Comparison of ENCODE assay signal across 8 cellular contexts in the genomic region with DNA sequence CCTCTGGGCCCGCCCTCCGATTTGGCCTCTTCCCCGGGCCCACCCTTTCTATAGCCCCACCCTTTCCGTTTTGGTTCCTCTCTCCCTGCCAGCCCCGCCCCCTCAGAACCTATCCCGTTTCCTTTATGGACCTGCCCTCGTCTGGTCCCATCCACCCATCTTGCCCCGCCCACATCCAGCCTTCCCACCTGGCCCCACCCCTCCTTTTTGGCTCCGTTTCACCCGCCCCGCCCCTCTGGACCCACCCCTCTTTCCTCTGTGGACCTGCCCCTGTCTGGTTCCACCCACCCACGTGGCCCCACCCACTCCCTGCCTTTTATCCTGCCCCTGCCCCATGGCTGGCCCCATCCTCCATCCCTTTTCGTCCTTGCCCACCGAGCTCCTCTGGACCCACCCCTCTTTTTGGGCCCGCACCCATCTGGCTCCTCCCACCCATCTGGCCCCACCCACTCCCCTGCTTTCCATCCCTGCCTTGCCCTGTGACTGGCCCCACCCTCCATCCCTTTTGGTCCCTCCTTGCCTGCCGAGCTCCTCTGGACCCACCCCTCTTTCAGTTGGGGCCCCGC.
DNase-seq lines count a peak whose midpoint lies in the region; ATAC-seq and TF ChIP-seq lines count a peak whose summit lies in the region.

No MANE protein-coding gene starts in this region.

- H3K4me1 Mint-ChIP-seq in Calu3 (ENCODE audit: low read depth, unreplicated experiment) = peaks cover 6% of the 10 kb centered on the region

- peaks cover 4% of the 10 kb centered on the region for H3K36me3 Mint-ChIP-seq in Calu3 (ENCODE audit: insufficient read depth, unreplicated experiment)

- H3K4me3 Mint-ChIP-seq in Calu3 (ENCODE audit: low read depth, unreplicated experiment) = no peak overlapping the region

- H3K27me3 ChIP-seq in right cardiac atrium (ENCODE audit: control insufficient read depth, insufficient read depth) = no peaks in the 10 kb centered on the region

- H3K27ac ChIP-seq in right cardiac atrium (ENCODE audit: low read length) = no peak overlapping the region

- CTCF ChIA-PET in Calu3 (lab: Charles Lee) = no interaction called here

- ATAC-seq in right cardiac atrium (peak; percentile 77 to 83), GM19463 (IDR thresholded peaks at IDR 0.05; ENCODE audit: unreplicated experiment) (no peak)

- no peak overlapping the region for H3K27ac Mint-ChIP-seq in Calu3 (ENCODE audit: unreplicated experiment)

- no peaks in the 10 kb centered on the region for H3K9me3 ChIP-seq in right cardiac atrium (ENCODE audit: control insufficient read depth, low read length)

- DNase-seq in Calu3 = peak; percentile 3
- DNase-seq in NCI-H2227 treated with DMSO at 0.1 percent for 48 hours (lab: John Stamatoyannopoulos, UW) = peak; percentile 85
- peak; percentile 83 for DNase-seq in activated CD8-positive, alpha-beta memory T cell treated with anti-CD3 and anti-CD28 coated beads, Interleukin-2, amount 50 U/mL, for 48 hours
- DNase-seq in right cardiac atrium = peak; percentile 86 to 91 (median 88)
- DNase-seq in stimulated activated CD8-positive, alpha-beta memory T cell treated with anti-CD3 and anti-CD28 coated beads, Interleukin-15, amount 100 ng/mL, for 1 hour (ENCODE audit: low read depth) = peak; percentile 13
- DNase-seq in GF-D8 (lab: John Stamatoyannopoulos, UW) = no peak
- DNase-seq in globus pallidus (ENCODE audit: low spot score) = no peak

- no TSS peak for BruUV-seq in Calu3 (replicated peaks; lab: Mats Ljungman, UMichigan)

- intact Hi-C loops in Calu3 (cut with micrococcal nuclease; ENCODE audit: unreplicated experiment) (no loop called here), right cardiac atrium (cut with DNase I) (no loop called here)

- peaks cover 37% of the 10 kb centered on the region for H3K27me3 Mint-ChIP-seq in Calu3 (ENCODE audit: unreplicated experiment)

- WGBS in right cardiac atrium = 2% methylated on average over 17 of the region's 17 CpGs

- H3K4me1 ChIP-seq in right cardiac atrium (ENCODE audit: control insufficient read depth, insufficient read depth, low read length) = no peaks in the 10 kb centered on the region

- peak overlapping the region; percentile 24 for H3K4me3 ChIP-seq in right cardiac atrium (ENCODE audit: low read length)

- no peaks in the 10 kb centered on the region for H3K9me3 Mint-ChIP-seq in Calu3 (ENCODE audit: low read depth, unreplicated experiment)

- no peak for TF ChIP-seq CTCF in Calu3 (IDR thresholded peaks at IDR 0.05; ENCODE audit: unreplicated experiment)

Comparison
In these comparisons a context has a peak if more than half of its experiments do, and no peak if none do; other contexts are left out.
1. DNase-seq: peak in Calu3 (single experiment), NCI-H2227 treated with DMSO at 0.1 percent for 48 hours (single experiment), activated CD8-positive, alpha-beta memory T cell treated with anti-CD3 and anti-CD28 coated beads, Interleukin-2, amount 50 U/mL, for 48 hours (single experiment), right cardiac atrium (3 of 3) and stimulated activated CD8-positive, alpha-beta memory T cell treated with anti-CD3 and anti-CD28 coated beads, Interleukin-15, amount 100 ng/mL, for 1 hour (single experiment); none in GF-D8 (single experiment) and globus pallidus (single experiment).